ENCODE assay signal across 25 cellular contexts in genomic region chr10:62887642-62888041, GRCh38.
DNase-seq lines count a peak whose midpoint lies in the region; ATAC-seq and TF ChIP-seq lines count a peak whose summit lies in the region.
"Had no signal": no experiment of that assay in that cellular context is flagged by ENCODE, and none has a peak within 500 bp of the region (broad histone marks: within the 10 kb centered on the region; RNA-seq: fewer than 3 reads in every experiment).

No MANE protein-coding gene starts in this region.

- no peak for TF ChIP-seq CTCF in heart left ventricle (IDR thresholded peaks at IDR 0.05)
- TF ChIP-seq CTCF in left ventricle myocardium inferior (IDR thresholded peaks at IDR 0.05; ENCODE audit: borderline replicate concordance) = no peak
- no peak for TF ChIP-seq CTCF in HEK293 (tag by site-specific recombination; IDR thresholded peaks at IDR 0.05)
- no peak for TF ChIP-seq CTCF in left lung (IDR thresholded peaks at IDR 0.05)

- POLR2A ChIA-PET in HEK293 (lab: Yijun Ruan, JAX) = no interaction called here

- CTCF ChIA-PET in HEK293 (lab: Yijun Ruan, JAX) = no interaction called here

- H3K27me3 ChIP-seq in heart left ventricle (peaks cover 0 to 21% (median 3%) of the 10 kb centered on the region in 9 donors), left ventricle myocardium inferior (ENCODE audit: low read depth) (peaks cover 79% of the 10 kb centered on the region), left lung (peaks cover 0 to 6% of the 10 kb centered on the region in 2 donors)
- H3K27me3 ChIP-seq: BE2C, BLaER1 had no signal

- DNase-seq in heart left ventricle (no peak), Right ventricle myocardium inferior (ENCODE audit: missing footprints) (no peak), left ventricle myocardium superior (no peak), left ventricle myocardium inferior (no peak), left lung (no peak), NCI-H1417 treated with DMSO at 0.1 percent for 48 hours (lab: John Stamatoyannopoulos, UW) (no peak)
- DNase-seq: 8988T; ACHN; BE2C; C1 segment of cervical spinal cord; CD4-positive, alpha-beta memory T cell; CD4-positive, CD25-positive, alpha-beta regulatory T cell; CD8-positive, alpha-beta memory T cell; COR-L47; DMS 273 treated with DMSO at 0.1 percent for 48 hours; DMS153; DMS53; DMS79; DND-41; EL; GDM1 had no signal

- peaks cover 0 to 4% (median 0%) of the 10 kb centered on the region in 12 donors for H3K4me1 ChIP-seq in heart left ventricle
- no peaks in the 10 kb centered on the region for H3K4me1 ChIP-seq in left ventricle myocardium inferior
- H3K4me1 ChIP-seq in HEK293 (ENCODE audit: control insufficient read depth, insufficient read depth, low read length) = no peaks in the 10 kb centered on the region
- no peaks in the 10 kb centered on the region for H3K4me1 ChIP-seq in left lung
- H3K4me1 ChIP-seq: BE2C had no signal

- H3K27ac ChIP-seq in heart left ventricle (no peak overlapping the region), left ventricle myocardium inferior (replicated peaks) (no peak overlapping the region), HEK293 (ENCODE audit: extremely low read depth, low read depth, low read length) (no peak overlapping the region), left lung (no peak overlapping the region)
- H3K27ac ChIP-seq: BLaER1 had no signal

- intact Hi-C loops in heart left ventricle (cut with DNase I) (loop anchor here in 1 of 10 donors (10.0 kb wide), 1 partner anchor 53 kb away; no protein-coding TSS in a partner anchor), Right ventricle myocardium inferior (cut with DNase I) (no loop called here), left ventricle myocardium superior (cut with micrococcal nuclease) (no loop called here), left ventricle myocardium inferior (cut with micrococcal nuclease) (no loop called here), left lung (cut with DNase I) (no loop called here)

- no peaks in the 10 kb centered on the region for H3K36me3 ChIP-seq in heart left ventricle
- H3K36me3 ChIP-seq in left ventricle myocardium inferior = no peaks in the 10 kb centered on the region
- no peaks in the 10 kb centered on the region for H3K36me3 ChIP-seq in HEK293 (ENCODE audit: control insufficient read depth in 2 of 2, insufficient read depth in 1 of 2, low read length in 2 of 2)
- no peaks in the 10 kb centered on the region for H3K36me3 ChIP-seq in left lung
- H3K36me3 ChIP-seq: BE2C, BLaER1 had no signal

- no peak for TF ChIP-seq POLR2A in heart left ventricle (IDR thresholded peaks at IDR 0.05)

- H3K9me3 ChIP-seq in heart left ventricle = no peaks in the 10 kb centered on the region
- no peaks in the 10 kb centered on the region for H3K9me3 ChIP-seq in left ventricle myocardium inferior (replicated peaks)
- no peaks in the 10 kb centered on the region for H3K9me3 ChIP-seq in HEK293 (ENCODE audit: control insufficient read depth, insufficient read depth, low read depth, low read length)
- no peaks in the 10 kb centered on the region for H3K9me3 ChIP-seq in left lung
- H3K9me3 ChIP-seq: BE2C, BLaER1 had no signal

- no peak overlapping the region for H3K4me3 ChIP-seq in heart left ventricle
- H3K4me3 ChIP-seq in left ventricle myocardium inferior = no peak overlapping the region
- no peak overlapping the region for H3K4me3 ChIP-seq in HEK293 (ENCODE audit: low read depth, low read length)
- no peak overlapping the region for H3K4me3 ChIP-seq in left lung
- H3K4me3 ChIP-seq: BLaER1, GM12878 had no signal

- peak in 3 of 4 donors; percentile 53 to 75 (median 55) for ATAC-seq in heart left ventricle
- no peak for ATAC-seq in Right ventricle myocardium inferior
- peak; percentile 71 for ATAC-seq in left ventricle myocardium superior
- ATAC-seq in left lung = peak; percentile 43
- no peak for ATAC-seq in HG02588 (IDR thresholded peaks at IDR 0.05; ENCODE audit: unreplicated experiment)
- ATAC-seq: GM12878 had no signal

- 60 to 71% (median 69%) methylated on average over 2 of the region's 2 CpGs for WGBS in heart left ventricle, 4 donors

TF ChIP-seq in HEK293, 187 proteins besides CTCF, POLR2A, EP300 and RAD21:
- TF ChIP-seq ZNF112 (tag by site-specific recombination; IDR thresholded peaks at IDR 0.05) (0 out of 2 replicates have a peak, but pooled peaks have one; percentile 14), ZNF654 (tag by site-specific recombination; IDR thresholded peaks at IDR 0.05; ENCODE audit: low read depth) (no peak)

Comparison
In these comparisons a context has a peak if more than half of its experiments do, and no peak if none do; other contexts are left out.
1. ATAC-seq: peak in heart left ventricle (3 of 4), left ventricle myocardium superior (single experiment) and left lung (single experiment); none in Right ventricle myocardium inferior (single experiment) and HG02588 (single experiment).